Comparison of ENCODE assay signal across 9 cellular contexts in the genomic region with DNA sequence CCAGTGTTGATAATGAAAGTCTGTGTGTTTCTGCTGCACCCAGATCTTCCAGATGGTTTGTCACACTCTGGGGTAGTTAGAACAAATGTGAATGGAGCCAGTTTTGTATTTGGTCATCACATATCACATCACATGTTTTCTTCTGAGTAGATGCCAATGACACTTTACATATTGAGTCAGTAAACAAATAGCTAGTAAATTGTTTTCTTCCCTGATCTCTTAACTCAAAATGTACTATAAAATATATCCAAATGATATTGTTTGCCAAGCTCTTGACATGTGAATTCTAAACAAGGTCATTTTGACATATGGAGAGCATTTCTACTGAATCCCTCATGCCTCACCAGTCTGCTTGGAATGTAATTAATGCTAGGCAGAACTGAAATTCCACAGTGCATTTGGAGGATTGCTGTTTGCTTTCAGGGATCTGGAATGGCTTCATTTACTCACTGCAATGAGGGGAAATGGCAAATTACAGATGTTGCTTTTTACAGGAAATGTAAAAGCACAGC. TPM values are rescaled to one million over a fixed set of nuclear protein-coding genes. Genes with fewer than 3 reads are reported as not detected.
DNase-seq lines count a peak whose midpoint lies in the region; ATAC-seq and TF ChIP-seq lines count a peak whose summit lies in the region.
"Had no signal": no experiment of that assay in that cellular context is flagged by ENCODE, and none has a peak within 500 bp of the region (broad histone marks: within the 10 kb centered on the region; RNA-seq: fewer than 3 reads in every experiment).

No MANE protein-coding gene starts in this region.

- no peaks in the 10 kb centered on the region for H3K9me3 ChIP-seq in OCI-LY1 (ENCODE audit: low read length)

- H3K36me3 ChIP-seq in OCI-LY1 (ENCODE audit: insufficient read depth, low read length): peaks cover 92% of the 10 kb centered on the region

- ATAC-seq in naive B cell (ENCODE audit: low read depth in 2 of 2) (no peak), GM19395 (IDR thresholded peaks at IDR 0.05; ENCODE audit: unreplicated experiment) (no peak), HG02885 (IDR thresholded peaks at IDR 0.05; ENCODE audit: poor library complexity, unreplicated experiment) (no peak)
- no peak for ATAC-seq in activated CD8-positive, alpha-beta T cell treated with anti-CD3 and anti-CD28 coated beads for 36 hours

- POLR2A ChIA-PET in activated CD8-positive, alpha-beta T cell treated with anti-CD3 and anti-CD28 coated beads for 36 hours (lab: Charles Lee): interaction anchor here (1.1 kb wide), 1 partner anchor 23 kb away, joined by 3 read pairs; no protein-coding TSS in a partner anchor

- H3K27ac ChIP-seq in OCI-LY1 (ENCODE audit: low read depth, low read length, poor library complexity, severe bottlenecking): peak overlapping the region; percentile 24

- no peaks in the 10 kb centered on the region for H3K9me2 ChIP-seq in OCI-LY1 (ENCODE audit: low read depth, low read length)

- CTCF ChIA-PET in activated CD8-positive, alpha-beta T cell treated with anti-CD3 and anti-CD28 coated beads for 36 hours (lab: Charles Lee): interaction anchor here (0.9 to 1.5 kb wide), 3 partner anchors 9 to 27 kb away, joined by 3 read pairs; no protein-coding TSS in a partner anchor

- no peaks in the 10 kb centered on the region for H3K9me3 Mint-ChIP-seq in naive B cell
- no peaks in the 10 kb centered on the region for H3K9me3 Mint-ChIP-seq in activated CD8-positive, alpha-beta T cell treated with anti-CD3 and anti-CD28 coated beads for 36 hours

- H2AFZ ChIP-seq in OCI-LY1 (ENCODE audit: low read length): no peak overlapping the region

- H3K4me3 Mint-ChIP-seq in naive B cell: peak overlapping the region in 1 of 8 donors; percentile 24
- H3K4me3 Mint-ChIP-seq in activated CD8-positive, alpha-beta T cell treated with anti-CD3 and anti-CD28 coated beads for 36 hours: no peak overlapping the region

- H3K9ac ChIP-seq in OCI-LY1 (ENCODE audit: low read length): no peak overlapping the region

- H3F3A ChIP-seq in OCI-LY1 (ENCODE audit: insufficient read depth, low read length): no peaks in the 10 kb centered on the region

- intact Hi-C loops in activated CD8-positive, alpha-beta T cell treated with anti-CD3 and anti-CD28 coated beads for 36 hours (cut with micrococcal nuclease): no loop called here

- TF ChIP-seq CTCF in OCI-LY1 (IDR thresholded peaks at IDR 0.05; ENCODE audit: low read length): no peak
- TF ChIP-seq CTCF in activated CD8-positive, alpha-beta T cell treated with anti-CD3 and anti-CD28 coated beads for 36 hours (IDR thresholded peaks at IDR 0.05): no peak

- H3K27ac Mint-ChIP-seq in naive B cell: peak overlapping the region in 4 of 6 donors; percentile 32 to 74 (median 69)
- H3K27ac Mint-ChIP-seq in activated CD8-positive, alpha-beta T cell treated with anti-CD3 and anti-CD28 coated beads for 36 hours: no peak overlapping the region

- H3K79me2 ChIP-seq in OCI-LY1 (ENCODE audit: insufficient read depth, low read length): no peaks in the 10 kb centered on the region

- H3K27me3 Mint-ChIP-seq in naive B cell: no peaks in the 10 kb centered on the region
- no peaks in the 10 kb centered on the region for H3K27me3 Mint-ChIP-seq in activated CD8-positive, alpha-beta T cell treated with anti-CD3 and anti-CD28 coated beads for 36 hours

- peaks cover 17% of the 10 kb centered on the region for H3K4me1 ChIP-seq in OCI-LY1 (ENCODE audit: insufficient read depth, low read length, severe bottlenecking)

- no peak overlapping the region for H3K4me3 ChIP-seq in OCI-LY1 (ENCODE audit: low read depth, low read length, poor library complexity, severe bottlenecking)

- H3K27me3 ChIP-seq in OCI-LY1 (ENCODE audit: insufficient read depth, low read length): no peaks in the 10 kb centered on the region

- H4K20me1 ChIP-seq in OCI-LY1 (ENCODE audit: insufficient read depth, low read length): no peaks in the 10 kb centered on the region

- H3K36me3 Mint-ChIP-seq in naive B cell: peaks cover 5 to 22% of the 10 kb centered on the region in 2 donors
- H3K36me3 Mint-ChIP-seq in activated CD8-positive, alpha-beta T cell treated with anti-CD3 and anti-CD28 coated beads for 36 hours (ENCODE audit: low read depth): peaks cover 2% of the 10 kb centered on the region

- peaks cover 37 to 52% (median 44%) of the 10 kb centered on the region in 3 donors for H3K4me1 Mint-ChIP-seq in naive B cell
- peaks cover 2% of the 10 kb centered on the region for H3K4me1 Mint-ChIP-seq in activated CD8-positive, alpha-beta T cell treated with anti-CD3 and anti-CD28 coated beads for 36 hours (ENCODE audit: low read depth)

- H3K4me2 ChIP-seq in OCI-LY1 (ENCODE audit: low read length): no peak overlapping the region

- peak; percentile 73 for DNase-seq in AG20443 (ENCODE audit: low spot score)
- DNase-seq in fibroblast of gingiva (ENCODE audit: low read depth): peak; percentile 95
- no peak for DNase-seq in naive B cell
- no peak for DNase-seq in activated CD8-positive, alpha-beta T cell treated with anti-CD3 and anti-CD28 coated beads for 36 hours
- DNase-seq in SW480 (ENCODE audit: low spot score): no peak
- DNase-seq: stimulated activated CD4-positive, alpha-beta T cell treated with anti-CD3 and anti-CD28 coated beads, Interleukin-4, amount 100 ng/mL, for 1 hour had no signal

RNA-seq across cellular contexts. Expression of a gene that starts 45.0 kb away (rescaled TPM):
- polyA plus RNA-seq in naive B cell (ENCODE audit: low read depth in 6 of 6): 100 to 1,000 TPM in 3 of 6 donors, 10 to 100 TPM in 3; 84.4 to 157 (median 101) TPM
- 10 to 100 TPM; 53.9 to 58.8 TPM for total RNA-seq in activated CD8-positive, alpha-beta T cell treated with anti-CD3 and anti-CD28 coated beads for 36 hours

RNA-seq across cellular contexts. Expression of a gene that starts 55.9 kb away (rescaled TPM):
- 100 to 1,000 TPM in 5 of 6 donors, 10 to 100 TPM in 1; 88.9 to 156 (median 126) TPM for polyA plus RNA-seq in naive B cell (ENCODE audit: low read depth in 6 of 6)
- 10 to 100 TPM; 22.2 to 23.6 TPM for total RNA-seq in activated CD8-positive, alpha-beta T cell treated with anti-CD3 and anti-CD28 coated beads for 36 hours

Comparison
In these comparisons a context has a peak if more than half of its experiments do, and no peak if none do; other contexts are left out.
1. DNase-seq: peak in AG20443 (single experiment) and fibroblast of gingiva (single experiment); none in naive B cell (single experiment), activated CD8-positive, alpha-beta T cell treated with anti-CD3 and anti-CD28 coated beads for 36 hours (single experiment) and SW480 (single experiment).